1 cellular context compared by ENCODE assay signal in genomic region chr21:31731112-31731801, GRCh38.
TF ChIP-seq lines count a peak whose summit lies in the region.

No MANE protein-coding gene starts in this region.

TF ChIP-seq in K562, 482 proteins besides CTCF, POLR2A, EP300 and RAD21 (continued from another document and continues in another):
- no peak for TF ChIP-seq AFF4 (CRISPR knock-in tag; IDR thresholded peaks at IDR 0.05)
- no peak for TF ChIP-seq ZBTB1 (CRISPR knock-in tag; IDR thresholded peaks at IDR 0.05; ENCODE audit: borderline replicate concordance, low read depth)
- TF ChIP-seq, protein P1, sequence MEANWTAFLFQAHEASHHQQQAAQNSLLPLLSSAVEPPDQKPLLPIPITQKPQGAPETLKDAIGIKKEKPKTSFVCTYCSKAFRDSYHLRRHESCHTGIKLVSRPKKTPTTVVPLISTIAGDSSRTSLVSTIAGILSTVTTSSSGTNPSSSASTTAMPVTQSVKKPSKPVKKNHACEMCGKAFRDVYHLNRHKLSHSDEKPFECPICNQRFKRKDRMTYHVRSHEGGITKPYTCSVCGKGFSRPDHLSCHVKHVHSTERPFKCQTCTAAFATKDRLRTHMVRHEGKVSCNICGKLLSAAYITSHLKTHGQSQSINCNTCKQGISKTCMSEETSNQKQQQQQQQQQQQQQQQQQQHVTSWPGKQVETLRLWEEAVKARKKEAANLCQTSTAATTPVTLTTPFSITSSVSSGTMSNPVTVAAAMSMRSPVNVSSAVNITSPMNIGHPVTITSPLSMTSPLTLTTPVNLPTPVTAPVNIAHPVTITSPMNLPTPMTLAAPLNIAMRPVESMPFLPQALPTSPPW (CRISPR knock-in tag; IDR thresholded peaks at IDR 0.05), result peak; percentile 73
- no peak for TF ChIP-seq ZNF740 (CRISPR knock-in tag; IDR thresholded peaks at IDR 0.05)
- 0 out of 4 replicates have a peak, but pooled peaks of 1 of the 2 experiments have one; percentile 26 for TF ChIP-seq ZNF740 (tag; IDR thresholded peaks at IDR 0.05)
- 0 out of 2 replicates have a peak, but pooled peaks have one; percentile 40 for TF ChIP-seq ZNF282 (CRISPR knock-in tag; IDR thresholded peaks at IDR 0.05)
- TF ChIP-seq ZC3H8 (IDR thresholded peaks at IDR 0.05), result no peak
- TF ChIP-seq TEAD1 (CRISPR knock-in tag; IDR thresholded peaks at IDR 0.05), result peak in 1 of 2 experiments; percentile 39; a peak in 1 of 4 replicates
- no peak; the same call in 1 of the 2 replicates for TF ChIP-seq MED1 (CRISPR knock-in tag; IDR thresholded peaks at IDR 0.05; ENCODE audit: borderline replicate concordance)
- TF ChIP-seq ZNF217 (CRISPR knock-in tag; IDR thresholded peaks at IDR 0.05), result no peak
- TF ChIP-seq ZNF511 (CRISPR knock-in tag; IDR thresholded peaks at IDR 0.05), result peak; percentile 82; the same call in 1 of the 2 replicates
- no peak for TF ChIP-seq ZNF695 (CRISPR knock-in tag; IDR thresholded peaks at IDR 0.05)
- no peak for TF ChIP-seq ZNF551 (CRISPR knock-in tag; IDR thresholded peaks at IDR 0.05)
- 0 out of 2 replicates have a peak, but pooled peaks have one; percentile 70 for TF ChIP-seq RBM14 (IDR thresholded peaks at IDR 0.05; ENCODE audit: borderline replicate concordance, insufficient read depth, low read depth, low read length)
- TF ChIP-seq ADNP (tag; IDR thresholded peaks at IDR 0.05), result no peak
- TF ChIP-seq CEBPB (tag; IDR thresholded peaks at IDR 0.05), result no peak
- TF ChIP-seq HDGF (IDR thresholded peaks at IDR 0.05), result no peak
- TF ChIP-seq NR3C1 (CRISPR knock-in tag; IDR thresholded peaks at IDR 0.05), result 0 out of 2 replicates have a peak, but pooled peaks have one; percentile 69
- no peak for TF ChIP-seq HIVEP1 (CRISPR knock-in tag; IDR thresholded peaks at IDR 0.05)
- no peak for TF ChIP-seq ETV6 (IDR thresholded peaks at IDR 0.05; ENCODE audit: borderline replicate concordance in 1 of 2, low read depth in 2 of 2, low read length in 1 of 2)
- TF ChIP-seq ETV6 (CRISPR knock-in tag; IDR thresholded peaks at IDR 0.05; ENCODE audit: borderline replicate concordance), result 0 out of 2 replicates have a peak, but pooled peaks have one; percentile 26
- no peak for TF ChIP-seq KLF13 (tag; IDR thresholded peaks at IDR 0.05; ENCODE audit: borderline replicate concordance, low read depth)
- TF ChIP-seq NFRKB (IDR thresholded peaks at IDR 0.05; ENCODE audit: low read depth), result no peak
- TF ChIP-seq, protein P2, sequence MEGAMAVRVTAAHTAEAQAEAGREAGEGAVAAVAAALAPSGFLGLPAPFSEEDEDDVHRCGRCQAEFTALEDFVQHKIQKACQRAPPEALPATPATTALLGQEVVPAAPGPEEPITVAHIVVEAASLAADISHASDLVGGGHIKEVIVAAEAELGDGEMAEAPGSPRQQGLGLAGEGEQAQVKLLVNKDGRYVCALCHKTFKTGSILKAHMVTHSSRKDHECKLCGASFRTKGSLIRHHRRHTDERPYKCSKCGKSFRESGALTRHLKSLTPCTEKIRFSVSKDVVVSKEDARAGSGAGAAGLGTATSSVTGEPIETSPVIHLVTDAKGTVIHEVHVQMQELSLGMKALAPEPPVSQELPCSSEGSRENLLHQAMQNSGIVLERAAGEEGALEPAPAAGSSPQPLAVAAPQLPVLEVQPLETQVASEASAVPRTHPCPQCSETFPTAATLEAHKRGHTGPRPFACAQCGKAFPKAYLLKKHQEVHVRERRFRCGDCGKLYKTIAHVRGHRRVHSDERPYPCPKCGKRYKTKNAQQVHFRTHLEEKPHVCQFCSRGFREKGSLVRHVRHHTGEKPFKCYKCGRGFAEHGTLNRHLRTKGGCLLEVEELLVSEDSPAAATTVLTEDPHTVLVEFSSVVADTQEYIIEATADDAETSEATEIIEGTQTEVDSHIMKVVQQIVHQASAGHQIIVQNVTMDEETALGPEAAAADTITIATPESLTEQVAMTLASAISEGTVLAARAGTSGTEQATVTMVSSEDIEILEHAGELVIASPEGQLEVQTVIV (CRISPR knock-in tag; IDR thresholded peaks at IDR 0.05; ENCODE audit: borderline replicate concordance), result no peak; the same call in 1 of the 2 replicates
- no peak for TF ChIP-seq PPARD (CRISPR knock-in tag; IDR thresholded peaks at IDR 0.05)
- TF ChIP-seq, protein P3, sequence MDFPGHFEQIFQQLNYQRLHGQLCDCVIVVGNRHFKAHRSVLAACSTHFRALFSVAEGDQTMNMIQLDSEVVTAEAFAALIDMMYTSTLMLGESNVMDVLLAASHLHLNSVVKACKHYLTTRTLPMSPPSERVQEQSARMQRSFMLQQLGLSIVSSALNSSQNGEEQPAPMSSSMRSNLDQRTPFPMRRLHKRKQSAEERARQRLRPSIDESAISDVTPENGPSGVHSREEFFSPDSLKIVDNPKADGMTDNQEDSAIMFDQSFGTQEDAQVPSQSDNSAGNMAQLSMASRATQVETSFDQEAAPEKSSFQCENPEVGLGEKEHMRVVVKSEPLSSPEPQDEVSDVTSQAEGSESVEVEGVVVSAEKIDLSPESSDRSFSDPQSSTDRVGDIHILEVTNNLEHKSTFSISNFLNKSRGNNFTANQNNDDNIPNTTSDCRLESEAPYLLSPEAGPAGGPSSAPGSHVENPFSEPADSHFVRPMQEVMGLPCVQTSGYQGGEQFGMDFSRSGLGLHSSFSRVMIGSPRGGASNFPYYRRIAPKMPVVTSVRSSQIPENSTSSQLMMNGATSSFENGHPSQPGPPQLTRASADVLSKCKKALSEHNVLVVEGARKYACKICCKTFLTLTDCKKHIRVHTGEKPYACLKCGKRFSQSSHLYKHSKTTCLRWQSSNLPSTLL (IDR thresholded peaks at IDR 0.05), result no peak
- peak in 1 of 3 experiments; percentile 9; a peak in 1 of 6 replicates for TF ChIP-seq ZBTB11 (CRISPR knock-in tag; IDR thresholded peaks at IDR 0.05)
- no peak for TF ChIP-seq ELF1 (tag; IDR thresholded peaks at IDR 0.05)
- no peak for TF ChIP-seq KAT2B (IDR thresholded peaks at IDR 0.05; ENCODE audit: low read depth, low read length)
- TF ChIP-seq STAG1 (CRISPR knock-in tag; IDR thresholded peaks at IDR 0.05; ENCODE audit: borderline replicate concordance), result no peak
- TF ChIP-seq TFAP4 (CRISPR knock-in tag; IDR thresholded peaks at IDR 0.05; ENCODE audit: borderline replicate concordance), result 0 out of 2 replicates have a peak, but pooled peaks have one; percentile 2
- no peak for TF ChIP-seq ZNF780A (CRISPR knock-in tag; IDR thresholded peaks at IDR 0.05)
- no peak for TF ChIP-seq CCAR2 (IDR thresholded peaks at IDR 0.05; ENCODE audit: low read depth, low read length)
- TF ChIP-seq CAMTA2 (CRISPR knock-in tag; conservative IDR thresholded peaks at IDR 0.05), result no peak
- no peak for TF ChIP-seq ATF4 (CRISPR knock-in tag; IDR thresholded peaks at IDR 0.05)
- no peak for TF ChIP-seq ZFP91 (CRISPR knock-in tag; IDR thresholded peaks at IDR 0.05)
- TF ChIP-seq ZNF699 (CRISPR knock-in tag; IDR thresholded peaks at IDR 0.05; ENCODE audit: insufficient replicate concordance), result no peak
- TF ChIP-seq ZNF76 (CRISPR knock-in tag; IDR thresholded peaks at IDR 0.05; ENCODE audit: borderline replicate concordance), result no peak
- TF ChIP-seq SRSF9 (IDR thresholded peaks at IDR 0.05; ENCODE audit: borderline replicate concordance, low read depth, low read length), result no peak
- peak; percentile 71; the same call in 1 of the 2 replicates for TF ChIP-seq GABPA (tag; conservative IDR thresholded peaks at IDR 0.05; ENCODE audit: low read depth)
- no peak for TF ChIP-seq PHB2 (IDR thresholded peaks at IDR 0.05; ENCODE audit: low read depth)
- no peak for TF ChIP-seq OTX1 (CRISPR knock-in tag; IDR thresholded peaks at IDR 0.05)
- 0 out of 2 replicates have a peak, but pooled peaks have one; percentile 2 for TF ChIP-seq MYC (IDR thresholded peaks at IDR 0.05; ENCODE audit: low read depth, low read length)
- no peak for TF ChIP-seq MYC (CRISPR knock-in tag; IDR thresholded peaks at IDR 0.05; ENCODE audit: borderline replicate concordance, low read depth)
- TF ChIP-seq FIP1L1 (IDR thresholded peaks at IDR 0.05; ENCODE audit: low read depth, low read length, poor library complexity, severe bottlenecking), result no peak
- no peak for TF ChIP-seq FOSL1 (tag; conservative IDR thresholded peaks at IDR 0.05)
- TF ChIP-seq SRSF7 (optimal IDR thresholded peaks at IDR 0.05; ENCODE audit: low read depth, low read length), result peak; percentile 30
- no peak for TF ChIP-seq POLR2AphosphoS5 (IDR thresholded peaks at IDR 0.05; ENCODE audit: control insufficient read depth, insufficient read depth, low read depth, low read length)
